16 cellular contexts compared by ENCODE assay signal in the genomic region with DNA sequence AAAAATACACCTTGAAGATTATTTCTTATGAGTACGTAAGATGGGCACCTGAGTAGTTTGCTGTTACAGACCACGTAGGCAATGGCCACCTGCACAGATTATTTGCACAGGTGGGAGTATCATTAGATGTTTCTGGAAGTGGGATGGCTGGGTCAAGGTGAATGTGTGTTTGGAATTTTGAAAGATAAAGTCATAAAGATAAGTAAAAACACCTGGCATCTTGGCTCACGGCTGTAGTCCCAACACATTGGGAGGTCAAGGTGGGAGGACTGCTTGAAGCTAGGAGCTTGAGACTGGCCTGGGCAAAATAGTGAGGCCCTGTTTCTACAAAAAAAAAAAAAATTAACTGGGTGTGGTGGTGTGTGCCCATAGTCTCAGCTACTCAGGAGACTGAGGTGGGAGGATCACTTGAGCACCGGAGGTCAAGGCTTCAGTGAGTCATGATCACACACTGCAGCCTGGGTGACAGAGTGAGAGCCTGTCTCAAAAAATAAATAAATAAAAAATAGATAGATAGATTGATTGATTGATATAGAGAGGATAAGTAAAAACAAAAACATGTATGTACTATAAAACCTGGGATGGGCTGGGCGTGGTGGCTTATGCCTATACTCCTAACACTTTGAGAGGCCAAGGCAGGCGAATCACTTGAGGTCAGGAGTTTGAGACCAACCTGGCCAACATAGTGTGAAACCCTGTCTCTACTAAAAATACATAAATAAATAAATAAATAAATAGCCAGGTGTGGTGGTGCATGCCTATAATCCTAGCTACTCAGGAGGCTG.
"Had no signal": no experiment of that assay in that cellular context is flagged by ENCODE, and none has a peak within 500 bp of the region (broad histone marks: within the 10 kb centered on the region; RNA-seq: fewer than 3 reads in every experiment).

No MANE protein-coding gene starts in this region.

- DNase-seq: activated CD4-positive, alpha-beta T cell treated with anti-CD3 and anti-CD28 coated beads for 48 hours; activated CD4-positive, CD25-positive, alpha-beta regulatory T cell; activated CD8-positive, alpha-beta memory T cell treated with anti-CD3 and anti-CD28 coated beads, Interleukin-2, amount 50 U/mL, for 48 hours; activated effector memory CD4-positive, alpha-beta T cell treated with anti-CD3 and anti-CD28 coated beads, Interleukin-2, amount 50 U/mL, for 16 hours; activated naive CD4-positive, alpha-beta T cell treated with anti-CD3 and anti-CD28 coated beads, Interleukin-2, amount 50 U/mL, for 16 hours; activated T-cell treated with anti-CD3 and anti-CD28 coated beads, Interleukin-2, amount 50 U/mL, for 48 hours; cortex of kidney; erythroblast; mesenchymal stem cell; naive thymus-derived CD8-positive, alpha-beta T cell; ovary; spleen; stimulated activated naive CD4-positive, alpha-beta T cell; thyroid gland had no signal

- H3K36me3 ChIP-seq: ovary, thyroid gland had no signal

- H3K27me3 ChIP-seq: ascending aorta, ovary, spleen, thyroid gland had no signal

- H3K9me3 ChIP-seq: ascending aorta, ovary, spleen, thyroid gland had no signal

- ATAC-seq: naive thymus-derived CD8-positive, alpha-beta T cell; sciatic nerve had no signal

- H3K4me3 ChIP-seq: ascending aorta, ovary, spleen, thyroid gland had no signal

- H3K27ac ChIP-seq: ascending aorta, ovary, spleen, thyroid gland had no signal
